ENCODE assay signal across 20 cellular contexts in the genomic region with DNA sequence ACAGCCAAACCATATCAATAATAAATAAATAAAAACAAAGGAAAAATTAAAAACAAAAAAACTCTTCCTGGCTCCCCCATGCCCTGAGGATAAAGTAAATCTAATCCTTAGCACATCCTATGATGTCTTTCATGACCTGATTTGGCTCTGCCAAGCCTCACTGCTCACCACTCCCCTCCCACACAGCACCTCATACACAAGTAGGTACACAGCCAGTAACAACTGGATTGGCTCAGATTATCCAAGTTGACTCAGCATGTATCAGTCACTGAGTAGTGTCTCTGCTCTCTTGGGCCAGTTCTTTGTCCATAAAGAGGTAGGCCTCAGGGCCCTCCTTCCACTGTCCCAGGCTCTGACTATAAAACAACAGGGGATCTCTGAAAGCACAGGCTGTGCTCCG.
DNase-seq lines count a peak whose midpoint lies in the region; ATAC-seq and TF ChIP-seq lines count a peak whose summit lies in the region.
"Had no signal": no experiment of that assay in that cellular context is flagged by ENCODE, and none has a peak within 500 bp of the region (broad histone marks: within the 10 kb centered on the region; RNA-seq: fewer than 3 reads in every experiment).

No MANE protein-coding gene starts in this region.

- H3K27ac ChIP-seq in coronary artery = no peak overlapping the region
- H3K27ac ChIP-seq: ascending aorta, sigmoid colon, testis had no signal

- H3K4me3 ChIP-seq in MG63 = no peak overlapping the region
- H3K4me3 ChIP-seq in coronary artery = no peak overlapping the region
- H3K4me3 ChIP-seq: ascending aorta, sigmoid colon, testis had no signal

- no peaks in the 10 kb centered on the region for H3K36me3 ChIP-seq in MG63
- H3K36me3 ChIP-seq: ascending aorta, sigmoid colon had no signal

- H3K4me1 Mint-ChIP-seq in activated T-cell treated with anti-CD3 and anti-CD28 coated beads, Interleukin-2, amount 50 U/mL, for 72 hours (ENCODE audit: low read depth) = peaks cover 9% of the 10 kb centered on the region
- H3K4me1 Mint-ChIP-seq in activated T-cell treated with anti-CD3 and anti-CD28 coated beads, Interleukin-2, amount 50 U/mL, for 24 hours (ENCODE audit: low read depth) = peaks cover 6% of the 10 kb centered on the region

- H3K9me3 ChIP-seq in MG63 = no peaks in the 10 kb centered on the region
- H3K9me3 ChIP-seq: ascending aorta, sigmoid colon, testis had no signal

- peaks cover 0 to 2% of the 10 kb centered on the region in 2 donors for H3K9me3 Mint-ChIP-seq in activated T-cell treated with anti-CD3 and anti-CD28 coated beads, Interleukin-2, amount 50 U/mL, for 72 hours
- H3K9me3 Mint-ChIP-seq in activated T-cell treated with anti-CD3 and anti-CD28 coated beads, Interleukin-2, amount 50 U/mL, for 24 hours = no peaks in the 10 kb centered on the region

- no peak for DNase-seq in activated T-cell treated with anti-CD3 and anti-CD28 coated beads, Interleukin-2, amount 50 U/mL, for 72 hours
- DNase-seq in activated T-cell treated with anti-CD3 and anti-CD28 coated beads, Interleukin-2, amount 50 U/mL, for 24 hours = no peak
- DNase-seq in MG63 (peak; percentile 20), coronary artery (ENCODE audit: low spot score) (peak; percentile 24), omental fat pad (ENCODE audit: low spot score) (no peak), T-helper 2 cell (no peak), NCI-H1417 treated with DMSO at 0.1 percent for 48 hours (lab: John Stamatoyannopoulos, UW) (no peak)
- DNase-seq: activated CD4-positive, alpha-beta memory T cell treated with anti-CD3 and anti-CD28 coated beads, Interleukin-2, amount 10 ng/mL, durations not matched to agents 7 days and 5 days; activated effector memory CD4-positive, alpha-beta T cell treated with Interleukin-2 at 50 U/mL for 16 hours; erythroblast; GDM1; H9; left colon; NCI-H1694 treated with DMSO at 0.1 percent for 48 hours; NCI-H524 treated with DMSO at 0.1 percent for 48 hours; nucleus accumbens; sigmoid colon; testis had no signal

- ATAC-seq in activated T-cell treated with anti-CD3 and anti-CD28 coated beads, Interleukin-2, amount 50 U/mL, for 72 hours (replicated peaks in 1 of 2) = peak; percentile 72 to 73
- ATAC-seq in omental fat pad (ENCODE audit: low FRiP score) (peak; percentile 76), GM19324 (IDR thresholded peaks at IDR 0.05; ENCODE audit: low FRiP score, unreplicated experiment) (no peak)
- ATAC-seq: left colon had no signal

- no peak overlapping the region for H3K27ac Mint-ChIP-seq in activated T-cell treated with anti-CD3 and anti-CD28 coated beads, Interleukin-2, amount 50 U/mL, for 72 hours
- no peak overlapping the region for H3K27ac Mint-ChIP-seq in activated T-cell treated with anti-CD3 and anti-CD28 coated beads, Interleukin-2, amount 50 U/mL, for 24 hours
- H3K27ac Mint-ChIP-seq: activated CD4-positive, alpha-beta memory T cell treated with anti-CD3 and anti-CD28 coated beads, Interleukin-2, amount 10 ng/mL, durations not matched to agents 7 days and 5 days; H9 had no signal

- TF ChIP-seq CTCF in coronary artery (IDR thresholded peaks at IDR 0.05) (no peak), omental fat pad (IDR thresholded peaks at IDR 0.05) (no peak)

- H3K36me3 Mint-ChIP-seq in activated T-cell treated with anti-CD3 and anti-CD28 coated beads, Interleukin-2, amount 50 U/mL, for 72 hours (ENCODE audit: insufficient read depth in 2 of 2) = no peaks in the 10 kb centered on the region
- no peaks in the 10 kb centered on the region for H3K36me3 Mint-ChIP-seq in activated T-cell treated with anti-CD3 and anti-CD28 coated beads, Interleukin-2, amount 50 U/mL, for 24 hours (ENCODE audit: low read depth)

- H3K27me3 ChIP-seq in MG63 = no peaks in the 10 kb centered on the region
- H3K27me3 ChIP-seq: ascending aorta, sigmoid colon, testis had no signal

- no peaks in the 10 kb centered on the region for H3K27me3 Mint-ChIP-seq in activated T-cell treated with anti-CD3 and anti-CD28 coated beads, Interleukin-2, amount 50 U/mL, for 72 hours (ENCODE audit: low read depth)
- no peaks in the 10 kb centered on the region for H3K27me3 Mint-ChIP-seq in activated T-cell treated with anti-CD3 and anti-CD28 coated beads, Interleukin-2, amount 50 U/mL, for 24 hours
- H3K27me3 Mint-ChIP-seq: activated CD4-positive, alpha-beta memory T cell treated with anti-CD3 and anti-CD28 coated beads, Interleukin-2, amount 10 ng/mL, durations not matched to agents 7 days and 5 days had no signal

- no peak overlapping the region for H3K4me3 Mint-ChIP-seq in activated T-cell treated with anti-CD3 and anti-CD28 coated beads, Interleukin-2, amount 50 U/mL, for 72 hours
- no peak overlapping the region for H3K4me3 Mint-ChIP-seq in activated T-cell treated with anti-CD3 and anti-CD28 coated beads, Interleukin-2, amount 50 U/mL, for 24 hours
- H3K4me3 Mint-ChIP-seq: activated CD4-positive, alpha-beta memory T cell treated with anti-CD3 and anti-CD28 coated beads, Interleukin-2, amount 10 ng/mL, durations not matched to agents 7 days and 5 days; H9 had no signal

Comparison
In these comparisons a context has a peak if more than half of its experiments do, and no peak if none do; other contexts are left out.
1. DNase-seq: peak in MG63 (single experiment) and coronary artery (single experiment); none in activated T-cell treated with anti-CD3 and anti-CD28 coated beads, Interleukin-2, amount 50 U/mL, for 72 hours (0 of 2), activated T-cell treated with anti-CD3 and anti-CD28 coated beads, Interleukin-2, amount 50 U/mL, for 24 hours (single experiment), omental fat pad (single experiment), T-helper 2 cell (0 of 5) and NCI-H1417 treated with DMSO at 0.1 percent for 48 hours (single experiment).